8 cellular contexts compared by ENCODE assay signal in genomic region chr12:68675098-68675842, GRCh38. TPM values are rescaled to one million over a fixed set of nuclear protein-coding genes. Genes with fewer than 3 reads are reported as not detected.
DNase-seq lines count a peak whose midpoint lies in the region; ATAC-seq and TF ChIP-seq lines count a peak whose summit lies in the region.

No MANE protein-coding gene starts in this region.

- H3K4me3 ChIP-seq in GM23248 (no peak overlapping the region), gastrocnemius medialis (no peak overlapping the region)

- intact Hi-C loops in gastrocnemius medialis (cut with DNase I; ENCODE audit: low total_unique reads): no loop called here
- intact Hi-C loops in CD14-positive monocyte (cut with micrococcal nuclease): no loop called here

- H2AFZ ChIP-seq in GM23248: peak overlapping the region; percentile 18; the same call in 1 of the 2 replicates

- no peaks in the 10 kb centered on the region for H3K27me3 Mint-ChIP-seq in CD14-positive monocyte (ENCODE audit: low read depth in 3 of 3)

- H3K4me2 ChIP-seq in GM23248 (ENCODE audit: unreplicated experiment): no peak overlapping the region

- H3K27ac Mint-ChIP-seq in CD14-positive monocyte: no peak overlapping the region

- H3K27ac ChIP-seq in GM23248 (0 out of 2 replicates have a peak overlapping the region, but pooled peaks have one; percentile 6), gastrocnemius medialis (no peak overlapping the region)

- H3K79me2 ChIP-seq in GM23248 (ENCODE audit: insufficient read depth): no peaks in the 10 kb centered on the region

- TF ChIP-seq CTCF in gastrocnemius medialis (IDR thresholded peaks at IDR 0.05 in 4 of 5, conservative IDR thresholded peaks at IDR 0.05 in 1 of 5) (no peak), CD14-positive monocyte (IDR thresholded peaks at IDR 0.05) (no peak)

- H3K27me3 ChIP-seq in GM23248 (replicated peaks; ENCODE audit: insufficient read depth): no peaks in the 10 kb centered on the region
- H3K27me3 ChIP-seq in gastrocnemius medialis: no peaks in the 10 kb centered on the region

- in situ Hi-C loops in GM23248 (cut with MboI): no loop called here
- in situ Hi-C loops in gastrocnemius medialis (cut with MboI; ENCODE audit: low sequenced_read_pairs in 4 of 4): loop anchor here in 1 of 4 donors (25.0 kb wide), 1 partner anchor 1413 kb away; the partner anchor contains the start of gene CAND1

- no peak overlapping the region for H3K9ac ChIP-seq in GM23248

- H3K9me2 ChIP-seq in GM23248 (ENCODE audit: insufficient read depth): no peaks in the 10 kb centered on the region

- DNase-seq in GM23248 (no peak), dermis blood vessel endothelial cell (peak; percentile 38), gastrocnemius medialis (no peak), cerebellum (ENCODE audit: low spot score) (no peak), NCI-H1092 (lab: John Stamatoyannopoulos, UW) (no peak), CD14-positive monocyte (ENCODE audit: low spot score) (no peak)
- DNase-seq in activated CD4-positive, alpha-beta T cell treated with anti-CD3 and anti-CD28 coated beads for 4 hours: peak; percentile 53 to 57
- DNase-seq in stimulated activated CD4-positive, alpha-beta T cell treated with anti-CD3 and anti-CD28 coated beads, Interleukin-4, amount 100 ng/mL, for 4 hours: peak; percentile 27 to 53

- no peak for ATAC-seq in gastrocnemius medialis

- TF ChIP-seq POLR2A in gastrocnemius medialis (IDR thresholded peaks at IDR 0.05): no peak

- H3K9me3 Mint-ChIP-seq in CD14-positive monocyte: no peaks in the 10 kb centered on the region

- peaks cover 6% of the 10 kb centered on the region; the same call in 1 of the 2 replicates for H3K4me1 ChIP-seq in GM23248 (ENCODE audit: insufficient read depth)
- no peaks in the 10 kb centered on the region for H3K4me1 ChIP-seq in gastrocnemius medialis

- H3K36me3 ChIP-seq in GM23248 (ENCODE audit: low read depth) (no peaks in the 10 kb centered on the region), gastrocnemius medialis (no peaks in the 10 kb centered on the region)

- peaks cover 11% of the 10 kb centered on the region for H3K4me1 Mint-ChIP-seq in CD14-positive monocyte

- H4K20me1 ChIP-seq in GM23248 (ENCODE audit: insufficient read depth): no peaks in the 10 kb centered on the region

- peaks cover 24% of the 10 kb centered on the region for H3F3A ChIP-seq in GM23248 (ENCODE audit: insufficient read depth)

- no peaks in the 10 kb centered on the region for H3K36me3 Mint-ChIP-seq in CD14-positive monocyte

- WGBS in GM23248 (ENCODE audit: low coverage in 1 of 2, low lambda C conversion rate in 2 of 2, missing lambda C conversion rate in 2 of 2), 2 experiments: 64 to 67% methylated on average over 5 of the region's 5 CpGs

- H3K9me3 ChIP-seq in GM23248 (ENCODE audit: low read depth) (no peaks in the 10 kb centered on the region), gastrocnemius medialis (no peaks in the 10 kb centered on the region)

- H3K4me3 Mint-ChIP-seq in CD14-positive monocyte: no peak overlapping the region

RNA-seq across cellular contexts. Expression of gene NUP107, which starts 11.5 kb away (rescaled TPM):
- 29.4 and 41.2 TPM in 2 replicates for total RNA-seq in GM23248 (2014; rRNA removed; shearing (Covaris generic))
- polyA plus RNA-seq in GM23248 (2016; fragmentation: Nextera tagmentation; extraction: Ambion mirVana): 35.6 and 40.1 TPM in 2 replicates
- total RNA-seq in dermis blood vessel endothelial cell: 56.5 and 75.8 TPM in 2 replicates
- total RNA-seq in gastrocnemius medialis: 10 to 100 TPM; 13.0 to 43.1 (median 25.9) TPM
- 57.6 TPM for total RNA-seq in cerebellum
- 10 to 100 TPM in 1 of 2 donors, 1 to 10 TPM in 1; 6.7 to 10.7 TPM for polyA plus RNA-seq in CD14-positive monocyte

Comparison
In these comparisons a context has a peak if more than half of its experiments do, and no peak if none do; other contexts are left out.
1. DNase-seq: peak in activated CD4-positive, alpha-beta T cell treated with anti-CD3 and anti-CD28 coated beads for 4 hours (2 of 2), dermis blood vessel endothelial cell (single experiment) and stimulated activated CD4-positive, alpha-beta T cell treated with anti-CD3 and anti-CD28 coated beads, Interleukin-4, amount 100 ng/mL, for 4 hours (2 of 2); none in GM23248 (single experiment), gastrocnemius medialis (0 of 2), cerebellum (single experiment), NCI-H1092 (single experiment) and CD14-positive monocyte (single experiment).